Comparison of ENCODE assay signal across 2 cellular contexts in genomic region chr2:172079838-172080640, GRCh38.
TF ChIP-seq lines count a peak whose summit lies in the region.

No MANE protein-coding gene starts in this region.

TF ChIP-seq in IMR-90, 13 proteins besides CTCF, POLR2A, EP300 and RAD21:
- no peak for TF ChIP-seq CHD1 (IDR thresholded peaks at IDR 0.05; ENCODE audit: low read depth, low read length)
- no peak for TF ChIP-seq RFX5 (IDR thresholded peaks at IDR 0.05; ENCODE audit: low read depth, low read length)
- TF ChIP-seq FOS (IDR thresholded peaks at IDR 0.05; ENCODE audit: low read depth, low read length): no peak
- TF ChIP-seq MAZ (IDR thresholded peaks at IDR 0.05; ENCODE audit: borderline replicate concordance, low read depth, low read length): no peak
- TF ChIP-seq USF2 (IDR thresholded peaks at IDR 0.05; ENCODE audit: low read depth, low read length): no peak
- no peak for TF ChIP-seq BHLHE40 (IDR thresholded peaks at IDR 0.05; ENCODE audit: low read depth, low read length)
- TF ChIP-seq ELK1 (IDR thresholded peaks at IDR 0.05; ENCODE audit: borderline replicate concordance, low read depth, low read length): no peak
- TF ChIP-seq SMC3 (IDR thresholded peaks at IDR 0.05; ENCODE audit: low read depth, low read length): no peak
- TF ChIP-seq MAFK (IDR thresholded peaks at IDR 0.05; ENCODE audit: low read depth, low read length): no peak
- TF ChIP-seq RCOR1 (IDR thresholded peaks at IDR 0.05; ENCODE audit: insufficient replicate concordance, low read length): no peak
- TF ChIP-seq MXI1 (IDR thresholded peaks at IDR 0.05; ENCODE audit: borderline replicate concordance, low read depth, low read length): no peak
- no peak for TF ChIP-seq NFE2L2 (IDR thresholded peaks at IDR 0.05; ENCODE audit: low read depth, low read length)
- TF ChIP-seq CEBPB (IDR thresholded peaks at IDR 0.05; ENCODE audit: low read depth, low read length): no peak
TF ChIP-seq in IMR-90: peak in this region for 0.

TF ChIP-seq in K562, 482 proteins besides CTCF, POLR2A, EP300 and RAD21:
- TF ChIP-seq ZBTB33 (CRISPR knock-in tag; IDR thresholded peaks at IDR 0.05) (peak; percentile 89), ZNF830 (CRISPR knock-in tag; IDR thresholded peaks at IDR 0.05) (no peak), MEIS2 (IDR thresholded peaks at IDR 0.05; ENCODE audit: partially characterized antibody) (peak; percentile 82), JUND (IDR thresholded peaks at IDR 0.05; ENCODE audit: borderline replicate concordance, low read depth, low read length) (peak; percentile 20; the same call in 1 of the 2 replicates), JUND (tag; IDR thresholded peaks at IDR 0.05; ENCODE audit: borderline replicate concordance, low read depth, low read length) (no peak), GABPB1 (CRISPR knock-in tag; IDR thresholded peaks at IDR 0.05) (peak; percentile 37; the same call in 1 of the 2 replicates), ZNF699 (CRISPR knock-in tag; IDR thresholded peaks at IDR 0.05; ENCODE audit: insufficient replicate concordance) (no peak), PKNOX1 (IDR thresholded peaks at IDR 0.05) (peak; percentile 25; the same call in 1 of the 2 replicates), SETDB1 (IDR thresholded peaks at IDR 0.05; ENCODE audit: low read length) (no peak), MBD2 (IDR thresholded peaks at IDR 0.05; ENCODE audit: borderline replicate concordance, low read depth) (no peak), TCF3 (CRISPR knock-in tag; IDR thresholded peaks at IDR 0.05) (peak; percentile 44), ATF7 (IDR thresholded peaks at IDR 0.05) (peak; percentile 49; the same call in 1 of the 2 replicates)
- TF ChIP-seq, protein P1, sequence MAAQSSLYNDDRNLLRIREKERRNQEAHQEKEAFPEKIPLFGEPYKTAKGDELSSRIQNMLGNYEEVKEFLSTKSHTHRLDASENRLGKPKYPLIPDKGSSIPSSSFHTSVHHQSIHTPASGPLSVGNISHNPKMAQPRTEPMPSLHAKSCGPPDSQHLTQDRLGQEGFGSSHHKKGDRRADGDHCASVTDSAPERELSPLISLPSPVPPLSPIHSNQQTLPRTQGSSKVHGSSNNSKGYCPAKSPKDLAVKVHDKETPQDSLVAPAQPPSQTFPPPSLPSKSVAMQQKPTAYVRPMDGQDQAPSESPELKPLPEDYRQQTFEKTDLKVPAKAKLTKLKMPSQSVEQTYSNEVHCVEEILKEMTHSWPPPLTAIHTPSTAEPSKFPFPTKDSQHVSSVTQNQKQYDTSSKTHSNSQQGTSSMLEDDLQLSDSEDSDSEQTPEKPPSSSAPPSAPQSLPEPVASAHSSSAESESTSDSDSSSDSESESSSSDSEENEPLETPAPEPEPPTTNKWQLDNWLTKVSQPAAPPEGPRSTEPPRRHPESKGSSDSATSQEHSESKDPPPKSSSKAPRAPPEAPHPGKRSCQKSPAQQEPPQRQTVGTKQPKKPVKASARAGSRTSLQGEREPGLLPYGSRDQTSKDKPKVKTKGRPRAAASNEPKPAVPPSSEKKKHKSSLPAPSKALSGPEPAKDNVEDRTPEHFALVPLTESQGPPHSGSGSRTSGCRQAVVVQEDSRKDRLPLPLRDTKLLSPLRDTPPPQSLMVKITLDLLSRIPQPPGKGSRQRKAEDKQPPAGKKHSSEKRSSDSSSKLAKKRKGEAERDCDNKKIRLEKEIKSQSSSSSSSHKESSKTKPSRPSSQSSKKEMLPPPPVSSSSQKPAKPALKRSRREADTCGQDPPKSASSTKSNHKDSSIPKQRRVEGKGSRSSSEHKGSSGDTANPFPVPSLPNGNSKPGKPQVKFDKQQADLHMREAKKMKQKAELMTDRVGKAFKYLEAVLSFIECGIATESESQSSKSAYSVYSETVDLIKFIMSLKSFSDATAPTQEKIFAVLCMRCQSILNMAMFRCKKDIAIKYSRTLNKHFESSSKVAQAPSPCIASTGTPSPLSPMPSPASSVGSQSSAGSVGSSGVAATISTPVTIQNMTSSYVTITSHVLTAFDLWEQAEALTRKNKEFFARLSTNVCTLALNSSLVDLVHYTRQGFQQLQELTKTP (IDR thresholded peaks at IDR 0.05; ENCODE audit: low read depth in 1 of 2, partially characterized antibody in 2 of 2): no peak
